15 cellular contexts compared by ENCODE assay signal in genomic region chr3:127718244-127718915, GRCh38. TPM values are rescaled to one million over a fixed set of nuclear protein-coding genes. Genes with fewer than 3 reads are reported as not detected.
DNase-seq lines count a peak whose midpoint lies in the region; ATAC-seq and TF ChIP-seq lines count a peak whose summit lies in the region.
"Had no signal": no experiment of that assay in that cellular context is flagged by ENCODE, and none has a peak within 500 bp of the region (broad histone marks: within the 10 kb centered on the region; RNA-seq: fewer than 3 reads in every experiment).

No MANE protein-coding gene starts in this region.

- in situ Hi-C loops in IMR-90 (cut with MboI; ENCODE audit: low sequenced_read_pairs), result no loop called here

- H3K27ac ChIP-seq in A673 (ENCODE audit: low read depth, low read length, poor library complexity, severe bottlenecking), result no peak overlapping the region
- no peak overlapping the region for H3K27ac ChIP-seq in IMR-90 (ENCODE audit: insufficient read depth, low read length)
- no peak overlapping the region for H3K27ac ChIP-seq in neural progenitor cell
- H3K27ac ChIP-seq in right lobe of liver, result no peak overlapping the region
- H3K27ac ChIP-seq: PC-9 had no signal

- TF ChIP-seq RAD21 in IMR-90 (IDR thresholded peaks at IDR 0.05; ENCODE audit: low read length), result peak; percentile 15; the same call in 1 of the 2 replicates

- H2AK5ac ChIP-seq in IMR-90 (ENCODE audit: low read depth, low read length), result no peak overlapping the region

- no peaks in the 10 kb centered on the region for H3K79me2 ChIP-seq in neural progenitor cell (ENCODE audit: low read depth)

- no peak overlapping the region for H2BK20ac ChIP-seq in IMR-90 (ENCODE audit: low read depth, low read length)

- H3K9me3 Mint-ChIP-seq in brain (peaks cover 0 to 2% (median 0%) of the 10 kb centered on the region in 5 experiments), neural progenitor cell (no peaks in the 10 kb centered on the region)

- H3K4me1 ChIP-seq in A673 (ENCODE audit: insufficient read depth, low read length, poor library complexity, severe bottlenecking), result peaks cover 8% of the 10 kb centered on the region
- peaks cover 6% of the 10 kb centered on the region; the same call in 1 of the 2 replicates for H3K4me1 ChIP-seq in IMR-90 (ENCODE audit: control insufficient read depth, insufficient read depth, low read length)
- peaks cover 28% of the 10 kb centered on the region for H3K4me1 ChIP-seq in neural progenitor cell
- no peaks in the 10 kb centered on the region for H3K4me1 ChIP-seq in right lobe of liver

- H3K14ac ChIP-seq in IMR-90 (replicated peaks; ENCODE audit: low read depth, low read length), result no peak overlapping the region

- H3K36me3 Mint-ChIP-seq in brain (no peaks in the 10 kb centered on the region), neural progenitor cell (no peaks in the 10 kb centered on the region)

- TF ChIP-seq POLR2A in IMR-90 (IDR thresholded peaks at IDR 0.05; ENCODE audit: low read depth, low read length) (no peak), right lobe of liver (IDR thresholded peaks at IDR 0.05) (no peak)

- DNase-seq in A673 (ENCODE audit: low spot score) (no peak), IMR-90 (no peak), neural progenitor cell (ENCODE audit: low spot score) (no peak), right lobe of liver (no peak), midbrain (lab: John Stamatoyannopoulos, UW) (no peak), cerebellar cortex (ENCODE audit: low spot score) (no peak)
- no peak for DNase-seq in effector CD8-positive, alpha-beta T cell (lab: John Stamatoyannopoulos, UW)
- DNase-seq: H7, KBM-7, MM.1S, NCI-H1105 treated with DMSO at 0.1 percent for 48 hours, NCI-H187, NCI-H774, PC-9 had no signal

- H3K23ac ChIP-seq in IMR-90 (ENCODE audit: low read depth, low read length), result no peak overlapping the region

- POLR2A ChIA-PET in A673 (lab: Charles Lee; ENCODE audit: low non-redundant PET), result no interaction called here
- POLR2A ChIA-PET in IMR-90 (lab: Charles Lee; ENCODE audit: unreplicated experiment), result no interaction called here

- no peak overlapping the region for H3K18ac ChIP-seq in IMR-90 (ENCODE audit: low read depth, low read length)

- H3K9ac ChIP-seq in IMR-90 (ENCODE audit: low read depth, low read length), result no peak overlapping the region
- H3K9ac ChIP-seq in neural progenitor cell, result no peak overlapping the region

- H3K79me1 ChIP-seq in IMR-90 (ENCODE audit: low read depth in 1 of 2, low read length in 2 of 2), result peaks cover 0 to 47% of the 10 kb centered on the region in 2 experiments; a peak in 2 of 4 replicates

- H3K4me2 ChIP-seq in IMR-90 (ENCODE audit: low read depth, low read length) (no peak overlapping the region), neural progenitor cell (no peak overlapping the region)
- H3K4me2 ChIP-seq: PC-9 had no signal

- H4K8ac ChIP-seq in IMR-90 (ENCODE audit: low read depth in 2 of 2, low read length in 2 of 2), result no peak overlapping the region

- H3K4me3 ChIP-seq in A673 (ENCODE audit: low read depth, low read length, poor library complexity, severe bottlenecking) (no peak overlapping the region), IMR-90 (ENCODE audit: insufficient read depth, low read depth, low read length) (no peak overlapping the region), neural progenitor cell (no peak overlapping the region), right lobe of liver (no peak overlapping the region)
- H3K4me3 ChIP-seq: PC-9 had no signal

- H4K20me1 ChIP-seq in IMR-90 (ENCODE audit: insufficient read depth, low read length) (no peaks in the 10 kb centered on the region), neural progenitor cell (ENCODE audit: low read depth) (no peaks in the 10 kb centered on the region)

- H3K36me3 ChIP-seq in A673 (ENCODE audit: insufficient read depth, low read length, poor library complexity, severe bottlenecking) (no peaks in the 10 kb centered on the region), IMR-90 (ENCODE audit: control insufficient read depth, insufficient read depth, low read length) (peaks cover 20% of the 10 kb centered on the region), neural progenitor cell (no peaks in the 10 kb centered on the region), right lobe of liver (peaks cover 0 to 54% (median 10%) of the 10 kb centered on the region in 4 donors)

- H3K9me1 ChIP-seq in IMR-90 (ENCODE audit: insufficient read depth, low read length), result peaks cover 6% of the 10 kb centered on the region; the same call in 1 of the 2 replicates

- peaks cover 4% of the 10 kb centered on the region for H3K27me3 Mint-ChIP-seq in brain
- peaks cover 10% of the 10 kb centered on the region for H3K27me3 Mint-ChIP-seq in neural progenitor cell (ENCODE audit: insufficient read depth, low read depth)

- H2AFZ ChIP-seq in IMR-90 (replicated peaks; ENCODE audit: low read length, poor library complexity), result no peak overlapping the region
- no peak overlapping the region for H2AFZ ChIP-seq in neural progenitor cell (replicated peaks)
- H2AFZ ChIP-seq: PC-9 had no signal

- dilution Hi-C loops in IMR-90 (cut with HindIII; ENCODE audit: low sequenced_read_pairs, unreplicated experiment), result no loop called here

- ATAC-seq in IMR-90 (ENCODE audit: low read depth), result no peak
- no peak for ATAC-seq in right lobe of liver

- H2AK9ac ChIP-seq in IMR-90 (replicated peaks; ENCODE audit: low read depth, low read length, poor library complexity), result no peak overlapping the region

- H2BK5ac ChIP-seq in IMR-90 (ENCODE audit: low read depth, low read length, poor library complexity, severe bottlenecking), result no peak overlapping the region

- H3K4me1 Mint-ChIP-seq in brain (peaks cover 65% of the 10 kb centered on the region), neural progenitor cell (peaks cover 38% of the 10 kb centered on the region)

- H3K9me3 ChIP-seq in A673 (ENCODE audit: low read depth, low read length, poor library complexity, severe bottlenecking) (no peaks in the 10 kb centered on the region), IMR-90 (ENCODE audit: control insufficient read depth, insufficient read depth, low read length) (no peaks in the 10 kb centered on the region), neural progenitor cell (ENCODE audit: low read depth) (no peaks in the 10 kb centered on the region), right lobe of liver (no peaks in the 10 kb centered on the region)

- peaks cover 15% of the 10 kb centered on the region for H3F3A ChIP-seq in neural progenitor cell (ENCODE audit: low read depth)

- CTCF ChIA-PET in A673 (lab: Charles Lee), result no interaction called here
- CTCF ChIA-PET in IMR-90 (lab: Yijun Ruan, JAX), result no interaction called here

- TF ChIP-seq CTCF in A673 (conservative IDR thresholded peaks at IDR 0.05; ENCODE audit: low read depth, low read length) (0 out of 2 replicates have a peak, but pooled peaks have one; percentile 22), IMR-90 (conservative IDR thresholded peaks at IDR 0.05; ENCODE audit: low read depth, low read length) (no peak), brain (conservative IDR thresholded peaks at IDR 0.05) (no peak), neural progenitor cell (IDR thresholded peaks at IDR 0.05) (no peak), right lobe of liver (IDR thresholded peaks at IDR 0.05) (no peak)

- peak overlapping the region in 4 of 5 experiments; percentile 20 to 66 (median 54) for H3K27ac Mint-ChIP-seq in brain
- peak overlapping the region; percentile 89 for H3K27ac Mint-ChIP-seq in neural progenitor cell

- BruUV-seq in A673 (replicated peaks; lab: Mats Ljungman, UMichigan) (no TSS peak), IMR-90 (replicated peaks; lab: Mats Ljungman, UMichigan) (no TSS peak)

- H3K4ac ChIP-seq in IMR-90 (ENCODE audit: low read depth, low read length), result no peak overlapping the region

- no peak overlapping the region for H4K5ac ChIP-seq in IMR-90 (ENCODE audit: low read depth, low read length)

- no peak overlapping the region for H4K91ac ChIP-seq in IMR-90 (ENCODE audit: insufficient read depth, low read depth, low read length)

- no peaks in the 10 kb centered on the region for H3K27me3 ChIP-seq in A673 (replicated peaks; ENCODE audit: insufficient read depth, low read depth, low read length, poor library complexity)
- H3K27me3 ChIP-seq in IMR-90 (ENCODE audit: control insufficient read depth, insufficient read depth, low read length), result no peaks in the 10 kb centered on the region
- H3K27me3 ChIP-seq in neural progenitor cell, result no peaks in the 10 kb centered on the region
- H3K27me3 ChIP-seq in right lobe of liver, result no peaks in the 10 kb centered on the region

- intact Hi-C loops in A673 (cut with micrococcal nuclease; ENCODE audit: unreplicated experiment), result no loop called here
- intact Hi-C loops in IMR-90 (cut with micrococcal nuclease), result no loop called here
- intact Hi-C loops in right lobe of liver (cut with DNase I), result no loop called here

- no CpG with 5 or more reads among the region's 7 CpGs for WGBS in IMR-90 (ENCODE audit: extremely low coverage in 2 of 2, insufficient read length in 1 of 2), 2 experiments
- 82% methylated on average over 7 of the region's 7 CpGs for WGBS in right lobe of liver (ENCODE audit: insufficient coverage, low coverage, low lambda C conversion rate, missing lambda C conversion rate)

- no peak overlapping the region for H2BK15ac ChIP-seq in IMR-90 (ENCODE audit: low read depth, low read length)

- H3K4me3 Mint-ChIP-seq in brain (no peak overlapping the region), neural progenitor cell (no peak overlapping the region)

- no peak overlapping the region for H2BK120ac ChIP-seq in IMR-90 (ENCODE audit: low read depth, low read length)

- no peak overlapping the region for H3K56ac ChIP-seq in IMR-90 (ENCODE audit: extremely low read depth, insufficient read depth, low read length)

TF ChIP-seq in IMR-90, 13 proteins besides CTCF, POLR2A, EP300 and RAD21 (continues in another document):
- TF ChIP-seq SMC3 (IDR thresholded peaks at IDR 0.05; ENCODE audit: low read depth, low read length) (no peak), ELK1 (IDR thresholded peaks at IDR 0.05; ENCODE audit: borderline replicate concordance, low read depth, low read length) (no peak)

RNA-seq across cellular contexts. Expression of gene ABTB1, which starts 45.6 kb away (rescaled TPM):
- total RNA-seq in A673 (2021) (2.6 and 4.1 TPM in 2 replicates), IMR-90 (2012; rRNA removed) (3.2 and 3.3 TPM in 2 replicates), neural progenitor cell (ENCODE audit: low replicate concordance) (2.4 and 4.9 TPM in 2 replicates), right lobe of liver (10 to 100 TPM in 5 of 6 experiments, 1 to 10 TPM in 1; 9.4 to 20.3 (median 12.2) TPM)
- polyA plus RNA-seq in IMR-90 (2012; rRNA removed) (23.0 and 25.3 TPM in 2 replicates), brain (ENCODE audit: insufficient read depth, low read depth, low replicate concordance) (43.7 TPM)
- 18.6 and 29.2 TPM in 2 replicates for polyA plus RNA-seq in IMR-90 (2012; cell fraction: cytosol; rRNA removed)
- polyA plus RNA-seq in IMR-90 (2012; cell fraction: nucleus; rRNA removed; ENCODE audit: low replicate concordance), result 139 and 305 TPM in 2 replicates
